In genomic region chr11:95641506-95641905, GRCh38 we compare ENCODE assay signal across 1 cellular context.
TF ChIP-seq lines count a peak whose summit lies in the region.

No MANE protein-coding gene starts in this region.

TF ChIP-seq in WTC11, 78 proteins besides CTCF, POLR2A, EP300 and RAD21 (continued from another document):
- TF ChIP-seq AR (CRISPR knock-in tag; IDR thresholded peaks at IDR 0.05) = no peak
- TF ChIP-seq E2F4 (CRISPR knock-in tag; IDR thresholded peaks at IDR 0.05; ENCODE audit: borderline replicate concordance, low read depth) = no peak
- TF ChIP-seq CBFB (CRISPR knock-in tag; IDR thresholded peaks at IDR 0.05; ENCODE audit: low read depth) = no peak
